8 cellular contexts compared by ENCODE assay signal in the genomic region with DNA sequence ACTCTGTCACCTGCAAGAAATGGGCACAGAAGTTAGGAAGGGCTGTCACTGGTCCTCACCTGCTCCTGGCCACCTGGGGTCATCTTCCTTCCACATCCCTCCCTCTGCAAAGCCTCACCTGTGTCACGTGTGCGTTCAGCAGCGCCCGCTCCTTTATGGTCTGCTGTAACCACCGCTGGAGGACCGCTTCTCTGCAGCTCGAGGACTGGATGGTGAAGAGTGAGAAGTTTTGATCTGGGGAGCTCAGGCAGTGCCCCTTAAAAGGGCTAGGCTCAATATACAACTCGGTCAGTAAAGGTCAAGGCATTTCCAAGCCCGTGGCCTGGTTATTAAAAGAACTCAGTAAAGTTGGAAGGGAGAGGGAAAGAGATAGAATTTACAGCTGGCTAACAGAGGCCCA. TPM values are rescaled to one million over a fixed set of nuclear protein-coding genes. Genes with fewer than 3 reads are reported as not detected.
"Had no signal": no experiment of that assay in that cellular context is flagged by ENCODE, and none has a peak within 500 bp of the region (broad histone marks: within the 10 kb centered on the region; RNA-seq: fewer than 3 reads in every experiment).

No MANE protein-coding gene starts in this region.

RNA-seq across cellular contexts. Expression of a gene that starts 6.6 kb away (rescaled TPM):
- total RNA-seq: LHCN-M2, MCF 10A, NCI-H460, PC-9, Right ventricle myocardium inferior, RPMI7951, SJSA1 had no signal

RNA-seq across cellular contexts. Expression of a gene that starts 54.6 kb away (rescaled TPM):
- total RNA-seq: LHCN-M2, MCF 10A, NCI-H460, OCI-LY7, SJSA1 had no signal
